ENCODE assay signal across 8 cellular contexts in genomic region chr3:14947886-14948608, GRCh38. TPM values are rescaled to one million over a fixed set of nuclear protein-coding genes. Genes with fewer than 3 reads are reported as not detected.
DNase-seq lines count a peak whose midpoint lies in the region; ATAC-seq and TF ChIP-seq lines count a peak whose summit lies in the region.

No MANE protein-coding gene starts in this region.

- no peaks in the 10 kb centered on the region for H3K9me3 Mint-ChIP-seq in CD4-positive, alpha-beta T cell
- H3K9me3 Mint-ChIP-seq in activated CD4-positive, alpha-beta memory T cell treated with anti-CD3 and anti-CD28 coated beads, Interleukin-2, amount 10 ng/mL, durations not matched to agents 7 days and 5 days: no peaks in the 10 kb centered on the region

- peak overlapping the region; percentile 84 to 85 for H3K4me3 ChIP-seq in duodenal mucosa (ENCODE audit: low read depth in 1 of 2, low read length in 2 of 2)
- H3K4me3 ChIP-seq in lower leg skin (ENCODE audit: low read depth, poor library complexity, severe bottlenecking): peak overlapping the region; percentile 79

- no peaks in the 10 kb centered on the region for H3K9me3 ChIP-seq in CD4-positive, alpha-beta T cell (ENCODE audit: control insufficient read depth, low read length)
- no peaks in the 10 kb centered on the region for H3K9me3 ChIP-seq in duodenal mucosa (ENCODE audit: control insufficient read depth in 1 of 2, low read length in 2 of 2)

- ATAC-seq in CD4-positive, alpha-beta T cell (ENCODE audit: poor library complexity): peak; percentile 90
- peak; percentile 84 for ATAC-seq in GM19455 (IDR thresholded peaks at IDR 0.05; ENCODE audit: unreplicated experiment)

- peak; percentile 93 to 95 (median 94) for DNase-seq in CD4-positive, alpha-beta T cell
- peak; percentile 93 for DNase-seq in HK-2 (ENCODE audit: unreplicated experiment)
- peak; percentile 82 for DNase-seq in NCI-H82 treated with DMSO at 0.1 percent for 48 hours (lab: John Stamatoyannopoulos, UW; ENCODE audit: unreplicated experiment)
- DNase-seq in activated CD4-positive, alpha-beta memory T cell treated with anti-CD3 and anti-CD28 coated beads, Interleukin-2, amount 10 ng/mL, durations not matched to agents 7 days and 5 days: peak; percentile 96
- DNase-seq in lower leg skin (ENCODE audit: low spot score in 2 of 2): peak; percentile 95 to 99
- peak; percentile 94 for DNase-seq in stimulated activated CD4-positive, alpha-beta T cell treated with anti-CD3 and anti-CD28 coated beads, Interleukin-4, amount 100 ng/mL, for 4 hours

- peaks cover 45 to 48% of the 10 kb centered on the region in 2 donors for H3K4me1 ChIP-seq in duodenal mucosa (ENCODE audit: control insufficient read depth in 1 of 2, insufficient read depth in 2 of 2, low read length in 2 of 2)

- WGBS in lower leg skin, 2 donors: 0% methylated on average over 61 to 74 of the region's 79 CpGs

- no peak for TF ChIP-seq POLR2A in lower leg skin (IDR thresholded peaks at IDR 0.05)

- H3K36me3 Mint-ChIP-seq in CD4-positive, alpha-beta T cell (ENCODE audit: low read depth): peaks cover 43% of the 10 kb centered on the region
- peaks cover 54% of the 10 kb centered on the region for H3K36me3 Mint-ChIP-seq in activated CD4-positive, alpha-beta memory T cell treated with anti-CD3 and anti-CD28 coated beads, Interleukin-2, amount 10 ng/mL, durations not matched to agents 7 days and 5 days (ENCODE audit: low read depth)

- CTCF ChIA-PET in CD4-positive, alpha-beta T cell (lab: Charles Lee): no interaction called here
- CTCF ChIA-PET in activated CD4-positive, alpha-beta memory T cell treated with anti-CD3 and anti-CD28 coated beads, Interleukin-2, amount 10 ng/mL, durations not matched to agents 7 days and 5 days (lab: Charles Lee): interaction anchor here (0.7 to 1.5 kb wide), 2 partner anchors 49 to 296 kb away, joined by 3 to 4 read pairs; partner anchors contain the start of gene CCDC174

- H3K9ac ChIP-seq in duodenal mucosa (ENCODE audit: low read depth in 1 of 2, low read length in 2 of 2): peak overlapping the region; percentile 33 to 67

- H3K27ac Mint-ChIP-seq in CD4-positive, alpha-beta T cell: peak overlapping the region; percentile 98
- peak overlapping the region; percentile 100 for H3K27ac Mint-ChIP-seq in activated CD4-positive, alpha-beta memory T cell treated with anti-CD3 and anti-CD28 coated beads, Interleukin-2, amount 10 ng/mL, durations not matched to agents 7 days and 5 days

- intact Hi-C loops in CD4-positive, alpha-beta T cell (cut with DNase I, micrococcal nuclease): loop anchor here (1.0 to 10.0 kb wide), 10 partner anchors 147 to 909 kb away; partner anchors contain the start of genes CCDC174 (in 2 of the 2), RBSN (in 2 of the 2), BTD (in 1 of the 2) and CHCHD4 (in 1 of the 2)
- intact Hi-C loops in lower leg skin (cut with DNase I; ENCODE audit: low total_unique reads): no loop called here

- peak overlapping the region; percentile 98 for H3K4me3 Mint-ChIP-seq in CD4-positive, alpha-beta T cell
- peak overlapping the region; percentile 100 for H3K4me3 Mint-ChIP-seq in activated CD4-positive, alpha-beta memory T cell treated with anti-CD3 and anti-CD28 coated beads, Interleukin-2, amount 10 ng/mL, durations not matched to agents 7 days and 5 days

- no peaks in the 10 kb centered on the region for H3K27me3 ChIP-seq in CD4-positive, alpha-beta T cell (ENCODE audit: control insufficient read depth, insufficient read depth, low read length)
- no peaks in the 10 kb centered on the region for H3K27me3 ChIP-seq in duodenal mucosa (ENCODE audit: control insufficient read depth in 1 of 2, insufficient read depth in 2 of 2, low read length in 2 of 2)

- H3K36me3 ChIP-seq in duodenal mucosa (ENCODE audit: control insufficient read depth in 1 of 2, insufficient read depth in 2 of 2, low read length in 2 of 2): peaks cover 9 to 21% of the 10 kb centered on the region in 2 donors

- no peak for TF ChIP-seq CTCF in CD4-positive, alpha-beta T cell (IDR thresholded peaks at IDR 0.05)
- no peak for TF ChIP-seq CTCF in lower leg skin (IDR thresholded peaks at IDR 0.05)

- no peaks in the 10 kb centered on the region for H3K27me3 Mint-ChIP-seq in CD4-positive, alpha-beta T cell
- H3K27me3 Mint-ChIP-seq in activated CD4-positive, alpha-beta memory T cell treated with anti-CD3 and anti-CD28 coated beads, Interleukin-2, amount 10 ng/mL, durations not matched to agents 7 days and 5 days: no peaks in the 10 kb centered on the region

- H3K27ac ChIP-seq in CD4-positive, alpha-beta T cell (ENCODE audit: low read depth, low read length): peak overlapping the region; percentile 98
- peak overlapping the region; percentile 98 for H3K27ac ChIP-seq in duodenal mucosa (ENCODE audit: low read depth, low read length)

- peaks cover 65% of the 10 kb centered on the region for H3K4me1 Mint-ChIP-seq in CD4-positive, alpha-beta T cell (ENCODE audit: low read depth)
- H3K4me1 Mint-ChIP-seq in activated CD4-positive, alpha-beta memory T cell treated with anti-CD3 and anti-CD28 coated beads, Interleukin-2, amount 10 ng/mL, durations not matched to agents 7 days and 5 days: peaks cover 40% of the 10 kb centered on the region

- POLR2A ChIA-PET in CD4-positive, alpha-beta T cell (lab: Charles Lee): interaction anchor here (0.6 to 2.7 kb wide), 19 partner anchors 8 to 823 kb away, joined by 3 to 40 read pairs (median 5); partner anchors contain the start of genes CAPN7, CCDC174, CHCHD4 and LSM3
- POLR2A ChIA-PET in activated CD4-positive, alpha-beta memory T cell treated with anti-CD3 and anti-CD28 coated beads, Interleukin-2, amount 10 ng/mL, durations not matched to agents 7 days and 5 days (lab: Charles Lee): interaction anchor here (0.9 to 2.8 kb wide), 17 partner anchors 8 to 1317 kb away, joined by 3 to 33 read pairs (median 6); partner anchors contain the start of genes CAPN7, CCDC174, CHCHD4 and DPH3

RNA-seq across cellular contexts. Expression of gene NR2C2, which starts 0.7 kb away (rescaled TPM):
- 10 to 100 TPM; 37.0 to 42.1 TPM for total RNA-seq in CD4-positive, alpha-beta T cell
- 10 to 100 TPM; 63.9 to 65.8 TPM for total RNA-seq in activated CD4-positive, alpha-beta memory T cell treated with anti-CD3 and anti-CD28 coated beads, Interleukin-2, amount 10 ng/mL, durations not matched to agents 7 days and 5 days
- 10 to 100 TPM; 24.3 to 58.2 (median 39.9) TPM for total RNA-seq in lower leg skin

Comparison
In these comparisons a context has a peak if more than half of its experiments do, and no peak if none do; other contexts are left out.
1. Peak in every context shown above with its lines: DNase-seq, ATAC-seq, H3K4me3 ChIP-seq and H3K27ac ChIP-seq.